12 cellular contexts compared by ENCODE assay signal in the genomic region with DNA sequence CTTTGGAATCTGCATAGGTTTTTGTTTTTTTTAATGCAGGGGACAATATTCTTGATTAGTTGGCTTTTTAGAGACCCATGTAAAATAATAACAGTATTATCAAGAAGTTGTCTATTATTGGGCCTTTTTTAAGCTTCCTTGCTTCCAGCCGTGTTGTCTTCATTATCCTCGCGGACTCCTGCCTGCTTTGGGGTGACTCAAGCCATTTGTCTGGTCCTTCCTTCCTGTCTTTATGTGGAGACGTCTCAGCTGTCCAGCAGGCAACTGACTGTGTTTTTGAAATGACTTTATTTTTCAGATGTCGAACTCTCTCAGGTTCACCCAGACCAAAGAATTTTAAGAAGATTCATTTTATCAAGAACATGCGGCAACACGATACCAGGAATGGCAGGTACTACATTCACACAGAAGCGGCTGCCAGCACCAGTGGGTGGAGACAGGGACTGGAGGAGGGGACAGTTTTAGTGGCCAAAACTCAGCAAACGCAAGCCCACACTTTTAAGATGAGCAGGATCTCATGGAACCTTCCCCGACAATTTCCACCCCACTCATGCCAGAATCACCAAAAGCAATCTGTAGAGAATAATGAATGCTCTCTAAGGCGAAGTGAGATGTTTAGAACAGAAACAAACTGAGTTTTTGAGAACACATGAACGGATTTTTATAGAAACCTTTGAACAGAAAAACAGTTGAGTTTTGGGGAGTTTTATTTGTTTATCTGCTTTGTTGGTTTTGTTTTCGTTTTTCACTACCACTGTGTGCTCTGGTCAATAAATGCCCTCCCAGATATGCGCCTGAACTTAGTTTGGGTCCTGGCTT. TPM values are rescaled to one million over a fixed set of nuclear protein-coding genes. Genes with fewer than 3 reads are reported as not detected.
A peak's percentile ranks its signal among the peaks of the same experiment; 100 is the strongest.
DNase-seq lines count a peak whose midpoint lies in the region; ATAC-seq, FAIRE-seq and TF ChIP-seq lines count a peak whose summit lies in the region.
"Had no signal": no experiment of that assay in that cellular context is flagged by ENCODE, and none has a peak within 500 bp of the region (broad histone marks: within the 10 kb centered on the region; RNA-seq: fewer than 3 reads in every experiment).

No MANE protein-coding gene starts in this region.

- TF ChIP-seq EP300 in K562 (IDR thresholded peaks at IDR 0.05; ENCODE audit: low read length): no peak

- ATAC-seq in GM18498 (IDR thresholded peaks at IDR 0.05; ENCODE audit: unreplicated experiment) (peak; percentile 50), K562 (no peak), heart right ventricle (peak in 4 of 8 donors; percentile 25 to 43 (median 28))

- peaks cover 57 to 58% of the 10 kb centered on the region in 2 experiments for H3K27me3 ChIP-seq in K562 (ENCODE audit: control insufficient read depth in 2 of 2, insufficient read depth in 2 of 2, low read length in 2 of 2)
- H3K27me3 ChIP-seq in heart right ventricle: no peaks in the 10 kb centered on the region
- no peaks in the 10 kb centered on the region for H3K27me3 ChIP-seq in skeletal muscle satellite cell (ENCODE audit: control insufficient read depth, insufficient read depth, low read length)
- H3K27me3 ChIP-seq: Peyer's patch had no signal

- no peak overlapping the region for H3K4me3 ChIP-seq in K562
- peak overlapping the region in 1 of 10 donors; percentile 8 for H3K4me3 ChIP-seq in heart right ventricle
- peak overlapping the region; percentile 52 for H3K4me3 ChIP-seq in skeletal muscle satellite cell (ENCODE audit: low read length)
- H3K4me3 ChIP-seq: Peyer's patch had no signal

- no peaks in the 10 kb centered on the region for H3K9me1 ChIP-seq in K562 (ENCODE audit: control insufficient read depth, insufficient read depth, low read length)

- H3K36me3 ChIP-seq in K562 (ENCODE audit: control insufficient read depth, insufficient read depth, low read length) (no peaks in the 10 kb centered on the region), heart right ventricle (peaks cover 0 to 7% (median 0%) of the 10 kb centered on the region in 9 donors), skeletal muscle satellite cell (ENCODE audit: insufficient read depth, low read length) (no peaks in the 10 kb centered on the region)
- H3K36me3 ChIP-seq: Peyer's patch had no signal

- TF ChIP-seq CTCF in K562 (IDR thresholded peaks at IDR 0.05 in 2 of 3, conservative IDR thresholded peaks at IDR 0.05 in 1 of 3; ENCODE audit: insufficient read depth in 2 of 3, low read depth in 1 of 3, low read length in 3 of 3) (no peak), heart right ventricle (IDR thresholded peaks at IDR 0.05) (no peak), GM13976 (IDR thresholded peaks at IDR 0.05; ENCODE audit: borderline replicate concordance, control extremely low read depth, extremely low read depth, insufficient read depth, missing control alignments) (no peak)

- WGBS in K562 (ENCODE audit: insufficient coverage, low coverage, missing lambda C conversion rate): 1% methylated on average over 14 of the region's 14 CpGs
- WGBS in heart right ventricle, 2 donors: 64 to 67% methylated on average over 14 of the region's 14 CpGs

- H3K4me2 ChIP-seq in K562 (ENCODE audit: insufficient read depth, low read length) (no peak overlapping the region), skeletal muscle satellite cell (ENCODE audit: low read length) (peak overlapping the region; percentile 70)

- peaks cover 3% of the 10 kb centered on the region; the same call in 1 of the 2 replicates for H4K20me1 ChIP-seq in K562 (replicated peaks; ENCODE audit: control insufficient read depth, insufficient read depth, low read length)

- H3K4me1 ChIP-seq in K562 (replicated peaks in 1 of 2; ENCODE audit: control insufficient read depth in 2 of 2, insufficient read depth in 2 of 2, low read length in 2 of 2): no peaks in the 10 kb centered on the region
- H3K4me1 ChIP-seq in heart right ventricle: peaks cover 0 to 37% (median 27%) of the 10 kb centered on the region in 9 donors
- peaks cover 15% of the 10 kb centered on the region for H3K4me1 ChIP-seq in skeletal muscle satellite cell (ENCODE audit: control insufficient read depth, insufficient read depth, low read length)

- CTCF ChIA-PET in K562 (lab: Yijun Ruan, JAX; ENCODE audit: low intra/inter-chr PET ratio): no interaction called here

- DNase-seq in K562 (ENCODE audit: extremely low read depth in 1 of 4, low spot score in 3 of 4) (no peak), heart right ventricle (no peak), NCI-H345 treated with DMSO at 0.1 percent for 48 hours (lab: John Stamatoyannopoulos, UW; ENCODE audit: unreplicated experiment) (no peak), GM13976 (ENCODE audit: low spot score) (no peak), HuH-7.5 (ENCODE audit: low spot score) (no peak), RCC 7860 (ENCODE audit: low spot score) (no peak)
- DNase-seq: kidney glomerular epithelial cell, Peyer's patch had no signal

- H3K9ac ChIP-seq in K562 (ENCODE audit: insufficient read depth in 1 of 2, low read depth in 2 of 2, low read length in 2 of 2) (no peak overlapping the region), skeletal muscle satellite cell (ENCODE audit: low read depth, low read length) (no peak overlapping the region)
- H3K9ac ChIP-seq: parathyroid adenoma had no signal

- TF ChIP-seq RAD21 in K562 (CRISPR knock-in tag; conservative IDR thresholded peaks at IDR 0.05 in 1 of 2, IDR thresholded peaks at IDR 0.05 in 1 of 2): no peak

- POLR2A ChIA-PET in K562 (lab: Yijun Ruan, JAX): interaction anchor here (1.3 kb wide), 1 partner anchor 19 kb away, joined by 5 read pairs; no protein-coding TSS in a partner anchor

- no TSS peak for BruUV-seq in K562 (replicated peaks; lab: Mats Ljungman, UMichigan)

- in situ Hi-C loops in K562 (cut with MboI) (no loop called here), GM13976 (cut with MboI; ENCODE audit: low sequenced_read_pairs, unreplicated experiment) (no loop called here)

- no peak overlapping the region for H2AFZ ChIP-seq in K562 (ENCODE audit: low read depth, low read length)
- H2AFZ ChIP-seq: parathyroid adenoma had no signal

- FAIRE-seq in K562 (lab: Jason Lieb, UNC) (no peak), RCC 7860 (lab: Jason Lieb, UNC) (no peak)
- FAIRE-seq: urothelium cell line had no signal

- no peaks in the 10 kb centered on the region for H3K9me3 ChIP-seq in K562 (replicated peaks; ENCODE audit: control insufficient read depth, insufficient read depth, low read depth, low read length)
- no peaks in the 10 kb centered on the region for H3K9me3 ChIP-seq in heart right ventricle
- no peaks in the 10 kb centered on the region for H3K9me3 ChIP-seq in skeletal muscle satellite cell (replicated peaks; ENCODE audit: low read length)
- H3K9me3 ChIP-seq: Peyer's patch had no signal

- no peak for TF ChIP-seq POLR2A in K562 (conservative IDR thresholded peaks at IDR 0.05)

- H3K27ac ChIP-seq in K562 (ENCODE audit: extremely low read depth, low read depth, low read length): no peak overlapping the region
- H3K27ac ChIP-seq in heart right ventricle: peak overlapping the region in 7 of 10 donors; percentile 15 to 64 (median 51)
- H3K27ac ChIP-seq: parathyroid adenoma had no signal

- no peaks in the 10 kb centered on the region for H3K79me2 ChIP-seq in K562 (ENCODE audit: control insufficient read depth, insufficient read depth, low read length)
- H3K79me2 ChIP-seq: parathyroid adenoma had no signal

- intact Hi-C loops in K562 (cut with micrococcal nuclease): no loop called here
- intact Hi-C loops in heart right ventricle (cut with DNase I): no loop called here

TF ChIP-seq in K562, 482 proteins besides CTCF, POLR2A, EP300 and RAD21:
- TF ChIP-seq CBX2 (IDR thresholded peaks at IDR 0.05; ENCODE audit: insufficient read depth, low read length, poor library complexity, severe bottlenecking): peak; percentile 35
- TF ChIP-seq RNF2 (IDR thresholded peaks at IDR 0.05): peak; percentile 41; the same call in 1 of the 2 replicates
- TF ChIP-seq NFXL1 (CRISPR knock-in tag; IDR thresholded peaks at IDR 0.05): no peak
- TF ChIP-seq CBX8 (IDR thresholded peaks at IDR 0.05; ENCODE audit: borderline replicate concordance, extremely low read depth, low read depth, low read length, poor library complexity, severe bottlenecking): peak; percentile 95
- peak; percentile 5 for TF ChIP-seq ZFP36 (IDR thresholded peaks at IDR 0.05; ENCODE audit: low read depth, low read length, partially characterized antibody)
- no peak for TF ChIP-seq PHTF2 (CRISPR knock-in tag; IDR thresholded peaks at IDR 0.05)
- TF ChIP-seq BMI1 (IDR thresholded peaks at IDR 0.05; ENCODE audit: low read length): 0 out of 2 replicates have a peak, but pooled peaks have one; percentile 47
- TF ChIP-seq KDM2B (CRISPR knock-in tag; IDR thresholded peaks at IDR 0.05): no peak

RNA-seq across cellular contexts. Expression of a gene that starts 59.1 kb away (rescaled TPM):
- 0.76 TPM in 1 of 2 replicates, not detected in the other for total RNA-seq in K562 (2011; cell fraction: chromatin; rRNA removed; ENCODE audit: low replicate concordance)
- not detected in 2 replicates for total RNA-seq in K562 (2011; cell fraction: nucleolus; rRNA removed)
- total RNA-seq in K562 (2011; cell fraction: nucleoplasm; rRNA removed): 0.31 TPM in 1 of 2 replicates, not detected in the other
- total RNA-seq in K562 (2014; rRNA removed) (0.04 and 0.09 TPM in 2 replicates), K562 (2014; rRNA removed; fragmentation: Illumina TruSeq; extraction: Trizol) (not detected in 2 replicates), K562 (2015; rRNA removed; fragmentation: Illumina TruSeq; extraction: Trizol) (not detected in 2 replicates), K562 (2021) (0.07 and 0.09 TPM in 2 replicates), heart right ventricle (1 to 10 TPM; 1.0 to 2.2 (median 2.0) TPM)
- polyA plus RNA-seq in K562 (2011; rRNA removed) (0.04 TPM in 1 of 2 replicates, not detected in the other), K562 (2014; fragmentation: Illumina TruSeq; extraction: Trizol) (0.04 TPM in 1 of 2 replicates, not detected in the other), K562 (2014; fragmentation: Nextera tagmentation; extraction: Ambion mirVana) (under 1 TPM; 0.04 to 0.10 TPM), K562 (2014; rRNA removed) (not detected in 2 replicates), heart right ventricle (1 to 10 TPM; 1.0 to 1.3 TPM)
- polyA plus RNA-seq in K562 (2011; cell fraction: cytosol; rRNA removed): not detected in 2 replicates
- polyA plus RNA-seq in K562 (2011; cell fraction: nucleus; rRNA removed): 0.07 TPM in 1 of 2 replicates, not detected in the other
- 0.08 and 0.10 TPM in 2 replicates for polyA plus RNA-seq in K562 (2012)
- not detected in 2 replicates for polyA minus RNA-seq in K562 (2011; rRNA and poly(A)+ RNA removed)
- not detected in 2 replicates for polyA minus RNA-seq in K562 (2011; cell fraction: cytosol; rRNA and poly(A)+ RNA removed)
- polyA minus RNA-seq in K562 (2011; cell fraction: nucleus; rRNA and poly(A)+ RNA removed): 0.40 TPM in 1 of 2 replicates, not detected in the other
- 0.76 and 1.3 TPM in 2 replicates for total RNA-seq in skeletal muscle satellite cell (2012; rRNA removed)
